In genomic region chr2:124112966-124113365, GRCh38 we compare ENCODE assay signal across 27 cellular contexts.
DNase-seq lines count a peak whose midpoint lies in the region; ATAC-seq and TF ChIP-seq lines count a peak whose summit lies in the region.
"Had no signal": no experiment of that assay in that cellular context is flagged by ENCODE, and none has a peak within 500 bp of the region (broad histone marks: within the 10 kb centered on the region; RNA-seq: fewer than 3 reads in every experiment).

No MANE protein-coding gene starts in this region.

- TF ChIP-seq CTCF in brain microvascular endothelial cell (IDR thresholded peaks at IDR 0.05; ENCODE audit: low read depth, low read length, missing control alignments) (no peak), Peyer's patch (IDR thresholded peaks at IDR 0.05) (no peak), left lung (IDR thresholded peaks at IDR 0.05) (no peak)

- H3K36me3 ChIP-seq in MG63 (no peaks in the 10 kb centered on the region), brain microvascular endothelial cell (replicated peaks) (no peaks in the 10 kb centered on the region), Peyer's patch (no peaks in the 10 kb centered on the region), left lung (no peaks in the 10 kb centered on the region)
- H3K36me3 ChIP-seq: prostate gland, upper lobe of left lung had no signal

- peak; percentile 3 for DNase-seq in MG63
- DNase-seq in brain microvascular endothelial cell: peak; percentile 0
- peak; percentile 4 for DNase-seq in fibroblast of the conjunctiva (ENCODE audit: low read depth)
- peak; percentile 3 for DNase-seq in stromal cell of bone marrow (ENCODE audit: low read depth)
- no peak for DNase-seq in Peyer's patch
- DNase-seq in left lung: no peak
- DNase-seq: activated CD4-positive, CD25-positive, alpha-beta regulatory T cell treated with anti-CD3 and anti-CD28 coated beads, Interleukin-2, amount 50 U/mL, for 72 hours; activated CD8-positive, alpha-beta T cell treated with anti-CD3 and anti-CD28 coated beads for 36 hours; activated effector memory CD4-positive, alpha-beta T cell treated with anti-CD3 and anti-CD28 coated beads, Interleukin-2, amount 50 U/mL, for 16 hours; activated T-cell treated with anti-CD3 and anti-CD28 coated beads for 4 hours; body of pancreas; CD4-positive, CD25-positive, alpha-beta regulatory T cell; effector memory CD4-positive, alpha-beta T cell; head of caudate nucleus; left colon; mesenchymal stem cell; NCI-H1092 treated with DMSO at 0.1 percent for 48 hours; NCI-H2029; NCI-H226; NCI-H748 treated with DMSO at 0.1 percent for 48 hours; T-cell; upper lobe of left lung had no signal

- ATAC-seq in left lung (no peak), GM19035 (IDR thresholded peaks at IDR 0.05; ENCODE audit: unreplicated experiment) (no peak), HG03139 (IDR thresholded peaks at IDR 0.05; ENCODE audit: unreplicated experiment) (no peak)
- ATAC-seq: activated CD8-positive, alpha-beta T cell treated with anti-CD3 and anti-CD28 coated beads for 36 hours; body of pancreas; esophagus mucosa; HepG2; left colon; T-cell had no signal

- H3K27me3 ChIP-seq in MG63: no peaks in the 10 kb centered on the region
- H3K27me3 ChIP-seq in brain microvascular endothelial cell (replicated peaks): no peaks in the 10 kb centered on the region
- H3K27me3 ChIP-seq in Peyer's patch: no peaks in the 10 kb centered on the region
- no peaks in the 10 kb centered on the region for H3K27me3 ChIP-seq in left lung
- H3K27me3 ChIP-seq: body of pancreas, upper lobe of left lung had no signal

- H3K9me3 ChIP-seq in MG63 (no peaks in the 10 kb centered on the region), Peyer's patch (no peaks in the 10 kb centered on the region), left lung (no peaks in the 10 kb centered on the region)
- H3K9me3 ChIP-seq: body of pancreas, prostate gland, upper lobe of left lung had no signal

- H3K4me1 ChIP-seq in Peyer's patch (no peaks in the 10 kb centered on the region), left lung (no peaks in the 10 kb centered on the region)
- H3K4me1 ChIP-seq: body of pancreas, prostate gland, upper lobe of left lung had no signal

- H3K4me3 ChIP-seq in MG63 (no peak overlapping the region), brain microvascular endothelial cell (ENCODE audit: low read depth, low read length) (no peak overlapping the region), Peyer's patch (no peak overlapping the region), left lung (no peak overlapping the region)
- H3K4me3 ChIP-seq: body of pancreas, prostate gland, upper lobe of left lung had no signal

- no peak for TF ChIP-seq POLR2A in Peyer's patch (IDR thresholded peaks at IDR 0.05)

- in situ Hi-C loops in brain microvascular endothelial cell (cut with HindIII; ENCODE audit: low pct_ligation_motif_present, low sequenced_read_pairs): no loop called here

- intact Hi-C loops in left lung (cut with DNase I): no loop called here

- no peak overlapping the region for H3K27ac ChIP-seq in brain microvascular endothelial cell
- H3K27ac ChIP-seq in Peyer's patch: no peak overlapping the region
- no peak overlapping the region for H3K27ac ChIP-seq in left lung
- H3K27ac ChIP-seq: body of pancreas, prostate gland, upper lobe of left lung had no signal

Comparison
In these comparisons a context has a peak if more than half of its experiments do, and no peak if none do; other contexts are left out.
1. DNase-seq: peak in MG63 (single experiment), brain microvascular endothelial cell (single experiment), fibroblast of the conjunctiva (single experiment) and stromal cell of bone marrow (single experiment); none in Peyer's patch (0 of 3) and left lung (0 of 2).